ENCODE assay signal across 8 cellular contexts in the genomic region with DNA sequence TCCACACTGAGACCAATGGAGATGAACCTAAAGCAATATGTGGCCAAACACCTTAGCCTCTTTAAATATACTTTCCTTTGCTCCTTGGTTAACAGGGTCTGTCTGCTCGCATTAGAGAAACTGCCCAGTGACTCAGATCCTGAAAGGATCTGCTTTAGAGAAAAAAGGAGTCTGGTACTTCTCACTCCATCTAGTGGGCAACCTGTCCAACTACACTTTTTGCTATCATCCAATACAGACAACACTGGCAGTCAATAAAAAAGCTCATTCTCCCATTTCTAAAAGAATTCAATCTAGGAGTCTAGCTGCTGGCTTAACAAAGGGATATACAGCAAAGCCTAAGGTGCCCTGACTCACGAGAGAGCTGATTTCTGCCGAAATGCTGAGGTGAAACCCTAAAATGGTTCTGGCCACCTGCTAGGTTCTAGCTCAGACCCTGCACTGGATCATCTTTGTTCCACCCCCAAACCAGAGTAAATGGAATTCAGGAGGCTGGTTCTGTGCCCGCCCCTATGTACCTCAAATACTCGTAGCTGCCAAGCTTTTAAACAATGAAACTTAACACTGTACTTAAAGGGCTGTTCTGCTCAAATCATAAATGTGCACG. TPM values are rescaled to one million over a fixed set of nuclear protein-coding genes. Genes with fewer than 3 reads are reported as not detected.
DNase-seq lines count a peak whose midpoint lies in the region; ATAC-seq and TF ChIP-seq lines count a peak whose summit lies in the region.

No MANE protein-coding gene starts in this region.

- no peak overlapping the region for H3K4me3 ChIP-seq in lung
- H3K4me3 ChIP-seq in aorta (ENCODE audit: low read length in 2 of 2), result no peak overlapping the region

- TF ChIP-seq RAD21 in Ishikawa (IDR thresholded peaks at IDR 0.05; ENCODE audit: low read depth), result peak; percentile 53

- peaks cover 0 to 3% of the 10 kb centered on the region in 2 donors for H3K4me1 ChIP-seq in lung (ENCODE audit: control insufficient read depth in 2 of 2, insufficient read depth in 2 of 2, low read length in 2 of 2)
- no peaks in the 10 kb centered on the region for H3K4me1 ChIP-seq in aorta (ENCODE audit: control insufficient read depth in 1 of 2, insufficient read depth in 2 of 2, low read length in 2 of 2)

- no peak overlapping the region for H3K27ac ChIP-seq in lung (ENCODE audit: low read depth in 1 of 2, low read length in 1 of 2)
- H3K27ac ChIP-seq in aorta (ENCODE audit: low read depth in 1 of 2, low read length in 2 of 2), result no peak overlapping the region

- H3K9me3 ChIP-seq in lung (ENCODE audit: control insufficient read depth in 2 of 2, insufficient read depth in 1 of 2, low read length in 1 of 2), result no peaks in the 10 kb centered on the region
- no peaks in the 10 kb centered on the region for H3K9me3 ChIP-seq in aorta (ENCODE audit: control insufficient read depth, low read length)

- no peak for DNase-seq in activated CD4-positive, CD25-positive, alpha-beta regulatory T cell (lab: John Stamatoyannopoulos, UW)
- DNase-seq in RPMI7951 (ENCODE audit: low read depth) (peak; percentile 72), dedifferentiated amniotic fluid mesenchymal stem cell (ENCODE audit: extremely low spot score) (peak; percentile 83), lung (ENCODE audit: low spot score) (no peak), aorta (no peak)

- peaks cover 15 to 26% of the 10 kb centered on the region in 2 donors for H3K36me3 ChIP-seq in lung (ENCODE audit: control insufficient read depth in 2 of 2, insufficient read depth in 2 of 2, low read length in 2 of 2)
- no peaks in the 10 kb centered on the region for H3K36me3 ChIP-seq in aorta (ENCODE audit: control insufficient read depth in 1 of 2, insufficient read depth in 2 of 2, low read length in 1 of 2)

- H3K27me3 ChIP-seq in lung (ENCODE audit: control insufficient read depth, insufficient read depth) (no peaks in the 10 kb centered on the region), aorta (ENCODE audit: control insufficient read depth in 1 of 2, insufficient read depth in 2 of 2, low read length in 1 of 2) (no peaks in the 10 kb centered on the region)

- WGBS in lung, 2 donors, result 33 to 41% methylated on average over 6 of the region's 6 CpGs
- 31 to 35% methylated on average over 6 of the region's 6 CpGs for WGBS in aorta, 2 donors

- intact Hi-C loops in aorta (cut with DNase I), result no loop called here

- peak; percentile 54 to 68 for ATAC-seq in activated CD4-positive, CD25-positive, alpha-beta regulatory T cell treated with anti-CD3 and anti-CD28 coated beads, Interleukin-2, amount 50 U/mL, for 24 hours
- ATAC-seq in lung (ENCODE audit: insufficient read depth, low FRiP score) (no peak), aorta (ENCODE audit: low FRiP score) (peak; percentile 77), GM21825 (IDR thresholded peaks at IDR 0.05; ENCODE audit: unreplicated experiment) (no peak)

- TF ChIP-seq EP300 in Ishikawa (IDR thresholded peaks at IDR 0.05; ENCODE audit: borderline replicate concordance), result no peak

- peak; percentile 81 for TF ChIP-seq CTCF in lung (IDR thresholded peaks at IDR 0.05; ENCODE audit: control extremely low read depth, extremely low read depth)

TF ChIP-seq in Ishikawa, 13 proteins besides CTCF, POLR2A, EP300 and RAD21:
- TF ChIP-seq EGR1 (IDR thresholded peaks at IDR 0.05) (no peak), NFIC (IDR thresholded peaks at IDR 0.05) (no peak), TCF12 (IDR thresholded peaks at IDR 0.05; ENCODE audit: low read depth) (no peak), CEBPB (IDR thresholded peaks at IDR 0.05) (no peak), TAF1 (IDR thresholded peaks at IDR 0.05; ENCODE audit: low read depth) (no peak), CREB1 (IDR thresholded peaks at IDR 0.05; ENCODE audit: low read depth) (no peak), YY1 (IDR thresholded peaks at IDR 0.05; ENCODE audit: low read depth) (no peak), TEAD4 (IDR thresholded peaks at IDR 0.05) (no peak), ZBTB7A (IDR thresholded peaks at IDR 0.05; ENCODE audit: low read depth) (no peak), FOXM1 (IDR thresholded peaks at IDR 0.05; ENCODE audit: borderline replicate concordance, low read depth) (no peak)
- TF ChIP-seq, protein P1, sequence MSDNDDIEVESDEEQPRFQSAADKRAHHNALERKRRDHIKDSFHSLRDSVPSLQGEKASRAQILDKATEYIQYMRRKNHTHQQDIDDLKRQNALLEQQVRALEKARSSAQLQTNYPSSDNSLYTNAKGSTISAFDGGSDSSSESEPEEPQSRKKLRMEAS (IDR thresholded peaks at IDR 0.05), result no peak
- TF ChIP-seq, protein P2, sequence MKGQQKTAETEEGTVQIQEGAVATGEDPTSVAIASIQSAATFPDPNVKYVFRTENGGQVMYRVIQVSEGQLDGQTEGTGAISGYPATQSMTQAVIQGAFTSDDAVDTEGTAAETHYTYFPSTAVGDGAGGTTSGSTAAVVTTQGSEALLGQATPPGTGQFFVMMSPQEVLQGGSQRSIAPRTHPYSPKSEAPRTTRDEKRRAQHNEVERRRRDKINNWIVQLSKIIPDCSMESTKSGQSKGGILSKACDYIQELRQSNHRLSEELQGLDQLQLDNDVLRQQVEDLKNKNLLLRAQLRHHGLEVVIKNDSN (IDR thresholded peaks at IDR 0.05), result no peak
- TF ChIP-seq, protein P3, sequence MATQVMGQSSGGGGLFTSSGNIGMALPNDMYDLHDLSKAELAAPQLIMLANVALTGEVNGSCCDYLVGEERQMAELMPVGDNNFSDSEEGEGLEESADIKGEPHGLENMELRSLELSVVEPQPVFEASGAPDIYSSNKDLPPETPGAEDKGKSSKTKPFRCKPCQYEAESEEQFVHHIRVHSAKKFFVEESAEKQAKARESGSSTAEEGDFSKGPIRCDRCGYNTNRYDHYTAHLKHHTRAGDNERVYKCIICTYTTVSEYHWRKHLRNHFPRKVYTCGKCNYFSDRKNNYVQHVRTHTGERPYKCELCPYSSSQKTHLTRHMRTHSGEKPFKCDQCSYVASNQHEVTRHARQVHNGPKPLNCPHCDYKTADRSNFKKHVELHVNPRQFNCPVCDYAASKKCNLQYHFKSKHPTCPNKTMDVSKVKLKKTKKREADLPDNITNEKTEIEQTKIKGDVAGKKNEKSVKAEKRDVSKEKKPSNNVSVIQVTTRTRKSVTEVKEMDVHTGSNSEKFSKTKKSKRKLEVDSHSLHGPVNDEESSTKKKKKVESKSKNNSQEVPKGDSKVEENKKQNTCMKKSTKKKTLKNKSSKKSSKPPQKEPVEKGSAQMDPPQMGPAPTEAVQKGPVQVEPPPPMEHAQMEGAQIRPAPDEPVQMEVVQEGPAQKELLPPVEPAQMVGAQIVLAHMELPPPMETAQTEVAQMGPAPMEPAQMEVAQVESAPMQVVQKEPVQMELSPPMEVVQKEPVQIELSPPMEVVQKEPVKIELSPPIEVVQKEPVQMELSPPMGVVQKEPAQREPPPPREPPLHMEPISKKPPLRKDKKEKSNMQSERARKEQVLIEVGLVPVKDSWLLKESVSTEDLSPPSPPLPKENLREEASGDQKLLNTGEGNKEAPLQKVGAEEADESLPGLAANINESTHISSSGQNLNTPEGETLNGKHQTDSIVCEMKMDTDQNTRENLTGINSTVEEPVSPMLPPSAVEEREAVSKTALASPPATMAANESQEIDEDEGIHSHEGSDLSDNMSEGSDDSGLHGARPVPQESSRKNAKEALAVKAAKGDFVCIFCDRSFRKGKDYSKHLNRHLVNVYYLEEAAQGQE (IDR thresholded peaks at IDR 0.05; ENCODE audit: low read depth), result no peak

RNA-seq across cellular contexts. Expression of a gene that starts 11.5 kb away (rescaled TPM):
- 38.6 and 51.9 TPM in 2 replicates for total RNA-seq in RPMI7951 (2014; rRNA removed; shearing (Covaris generic))
- 10 to 100 TPM; 42.0 to 67.3 TPM for total RNA-seq in lung
- 10 to 100 TPM; 41.0 to 68.5 TPM for polyA plus RNA-seq in lung
- 10 to 100 TPM; 73.7 to 76.9 TPM for total RNA-seq in aorta
- polyA plus RNA-seq in aorta, result 100 to 1,000 TPM in 1 of 2 donors, 10 to 100 TPM in 1; 52.6 to 116 TPM

RNA-seq across cellular contexts. Expression of a gene that starts 12.3 kb away (rescaled TPM):
- total RNA-seq in RPMI7951 (2014; rRNA removed; shearing (Covaris generic)), result 6.9 and 9.6 TPM in 2 replicates
- 10 to 100 TPM in 1 of 2 donors, 1 to 10 TPM in 1; 8.4 to 10.9 TPM for total RNA-seq in lung
- 10 to 100 TPM in 1 of 2 donors, 1 to 10 TPM in 1; 8.6 to 11.5 TPM for polyA plus RNA-seq in lung
- 10 to 100 TPM in 1 of 2 donors, 1 to 10 TPM in 1; 7.5 to 11.6 TPM for total RNA-seq in aorta
- 1 to 10 TPM; 4.1 to 9.5 TPM for polyA plus RNA-seq in aorta

RNA-seq across cellular contexts. Expression of a gene that starts 26.5 kb away (rescaled TPM):
- total RNA-seq in RPMI7951 (2014; rRNA removed; shearing (Covaris generic)), result 38.9 and 42.9 TPM in 2 replicates
- total RNA-seq in lung (10 to 100 TPM; 28.8 to 55.4 TPM), aorta (10 to 100 TPM; 35.4 to 41.2 TPM)
- polyA plus RNA-seq in lung (10 to 100 TPM; 25.8 to 43.5 TPM), aorta (10 to 100 TPM; 20.6 to 22.3 TPM)

RNA-seq across cellular contexts. Expression of a gene that starts 55.5 kb away (rescaled TPM):
- total RNA-seq in RPMI7951 (2014; rRNA removed; shearing (Covaris generic)), result 142 and 156 TPM in 2 replicates
- total RNA-seq in lung (100 to 1,000 TPM; 502 to 611 TPM), aorta (100 to 1,000 TPM; 373 to 506 TPM)
- polyA plus RNA-seq in lung (1,000 to 10,000 TPM in 1 of 2 donors, 100 to 1,000 TPM in 1; 618 to 1,209 TPM), aorta (100 to 1,000 TPM; 148 to 328 TPM)

Comparison
In these comparisons a context has a peak if more than half of its experiments do, and no peak if none do; other contexts are left out.
1. ATAC-seq: peak in activated CD4-positive, CD25-positive, alpha-beta regulatory T cell treated with anti-CD3 and anti-CD28 coated beads, Interleukin-2, amount 50 U/mL, for 24 hours (2 of 2) and aorta (single experiment); none in lung (single experiment) and GM21825 (single experiment).
2. DNase-seq: peak in RPMI7951 (single experiment) and dedifferentiated amniotic fluid mesenchymal stem cell (single experiment); none in activated CD4-positive, CD25-positive, alpha-beta regulatory T cell (0 of 4), lung (single experiment) and aorta (0 of 2).